8 cellular contexts compared by ENCODE assay signal in the genomic region with DNA sequence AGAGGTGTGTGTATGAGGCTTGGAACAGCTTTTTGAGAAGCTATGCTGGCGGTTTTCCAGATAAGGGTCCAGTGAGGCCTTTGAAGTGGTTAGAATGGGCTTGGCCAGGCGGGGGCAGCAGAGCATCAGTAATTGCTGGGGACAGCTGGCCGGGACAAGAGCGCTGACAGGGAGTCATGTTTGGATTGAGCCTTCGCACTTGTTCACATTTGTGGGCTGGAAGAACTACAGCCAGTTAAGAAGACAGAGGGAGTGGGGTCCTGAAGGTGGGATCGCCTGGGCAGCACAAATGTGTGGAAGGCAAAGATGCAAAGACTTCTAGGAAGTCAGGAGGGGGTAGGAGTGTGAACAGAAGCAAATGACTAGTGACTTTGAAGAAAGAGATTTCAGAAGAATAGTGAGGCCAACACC. TPM values are rescaled to one million over a fixed set of nuclear protein-coding genes. Genes with fewer than 3 reads are reported as not detected.
DNase-seq lines count a peak whose midpoint lies in the region; TF ChIP-seq lines count a peak whose summit lies in the region.

No MANE protein-coding gene starts in this region.

- H3K4me1 ChIP-seq in GM23248 (ENCODE audit: insufficient read depth) (no peaks in the 10 kb centered on the region), neuronal stem cell (ENCODE audit: control insufficient read depth in 2 of 2, insufficient read depth in 1 of 2, low read depth in 1 of 2, low read length in 2 of 2) (no peaks in the 10 kb centered on the region)

- H3K4ac ChIP-seq in neuronal stem cell (ENCODE audit: low read length): no peak overlapping the region

- 3 to 6% methylated on average over 6 of the region's 6 CpGs for WGBS in GM23248 (ENCODE audit: low coverage in 1 of 2, low lambda C conversion rate in 2 of 2, missing lambda C conversion rate in 2 of 2), 2 experiments
- WGBS in neuronal stem cell (ENCODE audit: extremely low coverage in 2 of 2, insufficient read length in 2 of 2, insufficient replicate concordance in 1 of 2), 2 donors: no CpG with 5 or more reads among the region's 6 CpGs

- H3K9ac ChIP-seq in GM23248 (no peak overlapping the region), neuronal stem cell (ENCODE audit: low read depth, low read length, poor library complexity) (no peak overlapping the region)

- in situ Hi-C loops in GM23248 (cut with MboI): no loop called here

- H3F3A ChIP-seq in GM23248 (ENCODE audit: insufficient read depth): no peaks in the 10 kb centered on the region

- H2BK120ac ChIP-seq in neuronal stem cell (ENCODE audit: low read depth, low read length): no peak overlapping the region

- H3K36me3 ChIP-seq in GM23248 (ENCODE audit: low read depth): no peaks in the 10 kb centered on the region
- no peaks in the 10 kb centered on the region for H3K36me3 ChIP-seq in neuronal stem cell (replicated peaks in 1 of 2; ENCODE audit: control insufficient read depth in 2 of 2, insufficient read depth in 2 of 2, low read length in 2 of 2)

- no peak overlapping the region for H4K8ac ChIP-seq in neuronal stem cell (ENCODE audit: low read depth, low read length)

- no peak overlapping the region for H3K14ac ChIP-seq in neuronal stem cell (ENCODE audit: low read length)

- intact Hi-C loops in activated T-helper 1 cell treated with anti-CD3 and anti-CD28 coated beads, Interleukin-12 subunit alpha, Interleukin-12 subunit beta, Interleukin-2, Interleukin-4 antibody, amounts not matched to agents 30 ng/mL and 10 ng/mL and 1 ng/mL, durations not matched to agents 14 hours and 24 hours and 36 hours (cut with micrococcal nuclease): loop anchor here (1.0 to 2.0 kb wide), 3 partner anchors 75 to 740 kb away; no protein-coding TSS in a partner anchor

- H3K27me3 Mint-ChIP-seq in activated T-helper 1 cell treated with anti-CD3 and anti-CD28 coated beads, Interleukin-12 subunit alpha, Interleukin-12 subunit beta, Interleukin-2, Interleukin-4 antibody, amounts not matched to agents 30 ng/mL and 10 ng/mL and 1 ng/mL, durations not matched to agents 14 hours and 24 hours and 36 hours (ENCODE audit: insufficient read depth): peaks cover 6% of the 10 kb centered on the region

- H2BK12ac ChIP-seq in neuronal stem cell (ENCODE audit: low read length): no peak overlapping the region

- H3K9me3 ChIP-seq in GM23248 (ENCODE audit: low read depth): no peaks in the 10 kb centered on the region
- H3K9me3 ChIP-seq in neuronal stem cell (replicated peaks in 1 of 2; ENCODE audit: control insufficient read depth in 2 of 2, insufficient read depth in 1 of 2, low read depth in 1 of 2, low read length in 2 of 2): peaks cover 0 to 6% of the 10 kb centered on the region in 2 donors

- no peak overlapping the region for H3K4me3 Mint-ChIP-seq in activated T-helper 1 cell treated with anti-CD3 and anti-CD28 coated beads, Interleukin-12 subunit alpha, Interleukin-12 subunit beta, Interleukin-2, Interleukin-4 antibody, amounts not matched to agents 30 ng/mL and 10 ng/mL and 1 ng/mL, durations not matched to agents 14 hours and 24 hours and 36 hours

- DNase-seq in Daoy (ENCODE audit: low read depth): peak; percentile 74
- DNase-seq in GM23248: peak; percentile 76
- peak; percentile 39 for DNase-seq in LNCaP clone FGC (ENCODE audit: low read depth)
- peak; percentile 74 for DNase-seq in RPMI7951 (ENCODE audit: low read depth)
- DNase-seq in activated T-helper 1 cell treated with anti-CD3 and anti-CD28 coated beads, Interleukin-12 subunit alpha, Interleukin-12 subunit beta, Interleukin-2, Interleukin-4 antibody, amounts not matched to agents 30 ng/mL and 10 ng/mL and 1 ng/mL, durations not matched to agents 14 hours and 24 hours and 36 hours (ENCODE audit: low spot score): peak; percentile 54
- DNase-seq in fibroblast of pulmonary artery (ENCODE audit: low read depth): peak; percentile 80
- peak; percentile 73 for DNase-seq in neuronal stem cell (ENCODE audit: low spot score)
- peak; percentile 83 for DNase-seq in superior temporal gyrus (ENCODE audit: extremely low spot score)

- no peak overlapping the region for H4K91ac ChIP-seq in neuronal stem cell (ENCODE audit: low read depth, low read length, poor library complexity)

- TF ChIP-seq CTCF in LNCaP clone FGC (IDR thresholded peaks at IDR 0.05; ENCODE audit: control insufficient read depth, extremely low read depth, insufficient read depth) (peak; percentile 92), fibroblast of pulmonary artery (IDR thresholded peaks at IDR 0.05; ENCODE audit: low read length, missing control alignments) (peak; percentile 77)

- no peak overlapping the region for H3K27ac Mint-ChIP-seq in activated T-helper 1 cell treated with anti-CD3 and anti-CD28 coated beads, Interleukin-12 subunit alpha, Interleukin-12 subunit beta, Interleukin-2, Interleukin-4 antibody, amounts not matched to agents 30 ng/mL and 10 ng/mL and 1 ng/mL, durations not matched to agents 14 hours and 24 hours and 36 hours

- no peaks in the 10 kb centered on the region for H3K9me2 ChIP-seq in GM23248 (ENCODE audit: insufficient read depth)

- H3K27me3 ChIP-seq in GM23248 (replicated peaks; ENCODE audit: insufficient read depth) (0 out of 2 replicates have a peak, but pooled peaks cover 8% of the 10 kb centered on the region), neuronal stem cell (ENCODE audit: control insufficient read depth in 3 of 3, insufficient read depth in 3 of 3, low read depth in 1 of 3, low read length in 3 of 3) (no peaks in the 10 kb centered on the region)

- H3K79me1 ChIP-seq in neuronal stem cell (ENCODE audit: low read depth, low read length): no peaks in the 10 kb centered on the region

- no peak overlapping the region for H3K27ac ChIP-seq in GM23248
- no peak overlapping the region for H3K27ac ChIP-seq in neuronal stem cell (replicated peaks; ENCODE audit: low read length)

- H2AFZ ChIP-seq in GM23248: 0 out of 2 replicates have a peak overlapping the region, but pooled peaks have one; percentile 36
- peak overlapping the region; percentile 74 for H2AFZ ChIP-seq in neuronal stem cell (ENCODE audit: low read length)

- H2BK5ac ChIP-seq in neuronal stem cell (ENCODE audit: low read length): no peak overlapping the region

- no peak overlapping the region for H3K4me3 ChIP-seq in GM23248
- no peak overlapping the region for H3K4me3 ChIP-seq in LNCaP clone FGC (ENCODE audit: low read depth, low read length)
- H3K4me3 ChIP-seq in fibroblast of pulmonary artery (replicated peaks; ENCODE audit: low read depth, low read length): no peak overlapping the region
- no peak overlapping the region for H3K4me3 ChIP-seq in neuronal stem cell (ENCODE audit: low read length in 2 of 2)

- no peak overlapping the region for H3K23ac ChIP-seq in neuronal stem cell (ENCODE audit: low read depth, low read length, poor library complexity)

- H3K36me3 Mint-ChIP-seq in activated T-helper 1 cell treated with anti-CD3 and anti-CD28 coated beads, Interleukin-12 subunit alpha, Interleukin-12 subunit beta, Interleukin-2, Interleukin-4 antibody, amounts not matched to agents 30 ng/mL and 10 ng/mL and 1 ng/mL, durations not matched to agents 14 hours and 24 hours and 36 hours (ENCODE audit: low read depth): no peaks in the 10 kb centered on the region

- H3K9me3 Mint-ChIP-seq in activated T-helper 1 cell treated with anti-CD3 and anti-CD28 coated beads, Interleukin-12 subunit alpha, Interleukin-12 subunit beta, Interleukin-2, Interleukin-4 antibody, amounts not matched to agents 30 ng/mL and 10 ng/mL and 1 ng/mL, durations not matched to agents 14 hours and 24 hours and 36 hours: peaks cover 4% of the 10 kb centered on the region

- no peaks in the 10 kb centered on the region for H3K4me1 Mint-ChIP-seq in activated T-helper 1 cell treated with anti-CD3 and anti-CD28 coated beads, Interleukin-12 subunit alpha, Interleukin-12 subunit beta, Interleukin-2, Interleukin-4 antibody, amounts not matched to agents 30 ng/mL and 10 ng/mL and 1 ng/mL, durations not matched to agents 14 hours and 24 hours and 36 hours (ENCODE audit: low read depth)

- H3K79me2 ChIP-seq in GM23248 (ENCODE audit: insufficient read depth): no peaks in the 10 kb centered on the region

- no peaks in the 10 kb centered on the region for H4K20me1 ChIP-seq in GM23248 (ENCODE audit: insufficient read depth)

- H2AK5ac ChIP-seq in neuronal stem cell (ENCODE audit: low read depth, low read length): no peak overlapping the region

- no peak overlapping the region for H3K18ac ChIP-seq in neuronal stem cell (ENCODE audit: low read length)

- H3K4me2 ChIP-seq in GM23248 (ENCODE audit: unreplicated experiment) (no peak overlapping the region), neuronal stem cell (ENCODE audit: insufficient read depth, low read length, poor library complexity, severe bottlenecking) (no peak overlapping the region)

- no peak overlapping the region for H2BK15ac ChIP-seq in neuronal stem cell (ENCODE audit: low read length)

RNA-seq across cellular contexts. Expression of a gene that starts 12.8 kb away (rescaled TPM):
- 22.6 and 52.0 TPM in 2 replicates for total RNA-seq in Daoy (2014; rRNA removed; shearing (Covaris generic))
- total RNA-seq in GM23248 (2014; rRNA removed; shearing (Covaris generic)): 4.6 and 6.3 TPM in 2 replicates
- polyA plus RNA-seq in GM23248 (2016; fragmentation: Nextera tagmentation; extraction: Ambion mirVana): 29.2 and 34.0 TPM in 2 replicates
- total RNA-seq in RPMI7951 (2014; rRNA removed; shearing (Covaris generic)): 43.3 and 46.5 TPM in 2 replicates
- 24.1 and 25.4 TPM in 2 replicates for total RNA-seq in activated T-helper 1 cell treated with anti-CD3 and anti-CD28 coated beads, Interleukin-12 subunit alpha, Interleukin-12 subunit beta, Interleukin-2, Interleukin-4 antibody, amounts not matched to agents 30 ng/mL and 10 ng/mL and 1 ng/mL, durations not matched to agents 14 hours and 24 hours and 36 hours
- 27.9 TPM for polyA plus RNA-seq in neuronal stem cell (2013, experiment 1 of 2)
- 29.3 TPM for polyA plus RNA-seq in neuronal stem cell (2013, experiment 2 of 2)
